Comparison of ENCODE assay signal across 27 cellular contexts in the genomic region with DNA sequence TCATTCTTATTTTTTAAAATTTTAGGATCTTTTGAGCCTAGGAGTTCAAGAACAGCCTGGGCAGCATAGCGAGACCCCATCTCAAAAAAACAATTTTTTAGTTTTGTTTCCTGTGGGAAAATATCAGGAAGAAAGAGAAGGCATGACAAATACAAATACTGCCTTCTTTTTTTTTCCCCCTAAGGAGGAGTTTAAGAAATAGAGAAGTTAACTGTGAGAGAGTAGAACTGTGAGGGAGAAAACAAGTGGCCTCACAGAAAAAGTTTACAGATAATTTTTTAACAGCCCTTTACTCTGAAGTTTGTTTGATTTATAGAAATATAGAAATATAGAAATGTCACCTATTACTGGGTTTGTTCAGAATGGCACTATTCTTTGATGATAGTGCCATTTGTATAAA. TPM values are rescaled to one million over a fixed set of nuclear protein-coding genes. Genes with fewer than 3 reads are reported as not detected.
DNase-seq lines count a peak whose midpoint lies in the region; ATAC-seq and TF ChIP-seq lines count a peak whose summit lies in the region.
"Had no signal": no experiment of that assay in that cellular context is flagged by ENCODE, and none has a peak within 500 bp of the region (broad histone marks: within the 10 kb centered on the region; RNA-seq: fewer than 3 reads in every experiment).

No MANE protein-coding gene starts in this region.

- H3K27ac ChIP-seq in heart right ventricle (peak overlapping the region in 8 of 10 donors; percentile 2 to 88 (median 62)), mucosa of rectum (ENCODE audit: low read depth in 2 of 2, low read length in 2 of 2) (peak overlapping the region; percentile 47 to 58), tibial nerve (peak overlapping the region; percentile 61 to 95 (median 82))
- H3K27ac ChIP-seq: C4-2B had no signal

- H3K4me3 ChIP-seq in heart right ventricle = no peak overlapping the region
- no peak overlapping the region for H3K4me3 ChIP-seq in mucosa of rectum (ENCODE audit: low read length in 2 of 2)
- H3K4me3 ChIP-seq in tibial nerve = no peak overlapping the region
- H3K4me3 ChIP-seq: adrenal gland, mucosa of descending colon, uterus had no signal

- no peak for TF ChIP-seq CTCF in heart right ventricle (IDR thresholded peaks at IDR 0.05)
- TF ChIP-seq CTCF in activated B cell treated with CpG ODN at 0.5 μM for 24 hours (IDR thresholded peaks at IDR 0.05) = no peak
- no peak for TF ChIP-seq CTCF in tibial nerve (IDR thresholded peaks at IDR 0.05)

- peaks cover 0 to 55% (median 4%) of the 10 kb centered on the region in 9 donors for H3K36me3 ChIP-seq in heart right ventricle
- H3K36me3 ChIP-seq in mucosa of rectum (ENCODE audit: control insufficient read depth in 2 of 2, insufficient read depth in 2 of 2, low read length in 2 of 2) = no peaks in the 10 kb centered on the region
- peaks cover 0 to 40% (median 0%) of the 10 kb centered on the region in 3 donors for H3K36me3 ChIP-seq in tibial nerve
- H3K36me3 ChIP-seq: adrenal gland, uterus had no signal

- ATAC-seq in heart right ventricle = no peak
- no peak for ATAC-seq in left cardiac atrium
- ATAC-seq in activated B cell treated with CpG ODN at 0.5 μM for 24 hours (ENCODE audit: low read depth) = no peak
- ATAC-seq in GM21423 (IDR thresholded peaks at IDR 0.05; ENCODE audit: unreplicated experiment) = no peak
- ATAC-seq: left colon; mucosa of descending colon; PC-3; stimulated activated naive CD8-positive, alpha-beta T cell treated with anti-CD3 and anti-CD28 coated beads, Interleukin-15, Interleukin-2, amounts not matched to agents 100 U/mL and 50 U/mL, for 24 hours had no signal

- H3K4me1 Mint-ChIP-seq in activated B cell treated with CpG ODN at 0.5 μM for 24 hours = peaks cover 12% of the 10 kb centered on the region

- POLR2A ChIA-PET in activated B cell treated with CpG ODN at 0.5 μM for 24 hours (lab: Charles Lee) = no interaction called here

- H3K9me3 Mint-ChIP-seq in activated B cell treated with CpG ODN at 0.5 μM for 24 hours = no peaks in the 10 kb centered on the region
- H3K9me3 Mint-ChIP-seq: H9 had no signal

- H3K4me1 ChIP-seq in heart right ventricle (peaks cover 0 to 54% (median 32%) of the 10 kb centered on the region in 9 donors), mucosa of rectum (ENCODE audit: control insufficient read depth in 2 of 2, insufficient read depth in 2 of 2, low read length in 2 of 2) (no peaks in the 10 kb centered on the region), tibial nerve (peaks cover 0 to 47% (median 24%) of the 10 kb centered on the region in 4 donors)
- H3K4me1 ChIP-seq: uterus had no signal

- TF ChIP-seq EP300 in tibial nerve (IDR thresholded peaks at IDR 0.05) = no peak

- H3K9me3 ChIP-seq in heart right ventricle (no peaks in the 10 kb centered on the region), mucosa of rectum (ENCODE audit: control insufficient read depth in 2 of 2, low read length in 2 of 2) (no peaks in the 10 kb centered on the region), tibial nerve (no peaks in the 10 kb centered on the region)
- H3K9me3 ChIP-seq: adrenal gland, mucosa of descending colon, uterus had no signal

- peak overlapping the region; percentile 59 for H3K4me3 Mint-ChIP-seq in activated B cell treated with CpG ODN at 0.5 μM for 24 hours

- WGBS in heart right ventricle, 2 donors = 75 to 93% methylated on average over 1 of the region's 1 CpG
- WGBS in tibial nerve, 2 donors = 51 to 64% methylated on average over 1 of the region's 1 CpG

- no peak overlapping the region for H3K27ac Mint-ChIP-seq in activated B cell treated with CpG ODN at 0.5 μM for 24 hours
- H3K27ac Mint-ChIP-seq: H9 had no signal

- H3K9ac ChIP-seq in mucosa of rectum (ENCODE audit: low read depth in 1 of 2, low read length in 2 of 2) = no peak overlapping the region

- DNase-seq in heart right ventricle (no peak), left cardiac atrium (no peak), activated B cell treated with CpG ODN at 0.5 μM for 24 hours (no peak), tibial nerve (ENCODE audit: low spot score in 2 of 2) (no peak), Ammon's horn (ENCODE audit: low spot score) (no peak), DMS153 (lab: John Stamatoyannopoulos, UW) (no peak)
- DNase-seq: activated CD4-positive, alpha-beta T cell treated with anti-CD3 and anti-CD28 coated beads for 48 hours; activated gamma-delta T cell; adrenal gland; DMS53; H9; left colon; mucosa of descending colon; NCI-H1417 treated with DMSO at 0.1 percent for 48 hours; NCI-H2171; NCI-H526; PC-3; stimulated activated CD4-positive, alpha-beta T cell treated with anti-CD3 and anti-CD28 coated beads, Interleukin-1b, Interleukin-23, amount 100 ng/mL, for 48 hours; stimulated activated naive CD8-positive, alpha-beta T cell treated with anti-CD3 and anti-CD28 coated beads, Interleukin-15, Interleukin-2, amounts not matched to agents 100 U/mL and 50 U/mL, for 24 hours; uterus had no signal

- no peaks in the 10 kb centered on the region for H3K36me3 Mint-ChIP-seq in activated B cell treated with CpG ODN at 0.5 μM for 24 hours (ENCODE audit: low read depth)

- TF ChIP-seq POLR2A in tibial nerve (IDR thresholded peaks at IDR 0.05) = no peak

- intact Hi-C loops in heart right ventricle (cut with DNase I) = loop anchor here in 2 of 10 donors (2.0 kb wide), 1 partner anchor 20 kb away; no protein-coding TSS in a partner anchor
- intact Hi-C loops in left cardiac atrium (cut with DNase I) = no loop called here
- intact Hi-C loops in activated B cell treated with CpG ODN at 0.5 μM for 24 hours (cut with micrococcal nuclease) = no loop called here

- no peaks in the 10 kb centered on the region for H3K27me3 Mint-ChIP-seq in activated B cell treated with CpG ODN at 0.5 μM for 24 hours

- CTCF ChIA-PET in activated B cell treated with CpG ODN at 0.5 μM for 24 hours (lab: Charles Lee) = no interaction called here

- H3K27me3 ChIP-seq in heart right ventricle (no peaks in the 10 kb centered on the region), mucosa of rectum (ENCODE audit: control insufficient read depth in 2 of 2, insufficient read depth in 2 of 2, low read length in 2 of 2) (no peaks in the 10 kb centered on the region), tibial nerve (no peaks in the 10 kb centered on the region)
- H3K27me3 ChIP-seq: adrenal gland, uterus had no signal

RNA-seq across cellular contexts. Expression of gene TTYH2, which starts 21.1 kb away (rescaled TPM):
- total RNA-seq in heart right ventricle (10 to 100 TPM; 20.9 to 36.3 (median 26.1) TPM), left cardiac atrium (10 to 100 TPM; 15.6 to 23.3 TPM), activated B cell treated with CpG ODN at 0.5 μM for 24 hours (2.9 and 3.8 TPM in 2 replicates), tibial nerve (10 to 100 TPM; 22.6 to 37.2 (median 26.4) TPM)
- 10 to 100 TPM in 1 of 2 donors, 1 to 10 TPM in 1; 8.6 to 20.6 TPM for polyA plus RNA-seq in heart right ventricle

RNA-seq across cellular contexts. Expression of gene RPL38, which starts 31.0 kb away (rescaled TPM):
- 100 to 1,000 TPM; 661 to 847 (median 735) TPM for total RNA-seq in heart right ventricle
- polyA plus RNA-seq in heart right ventricle = 1,000 to 10,000 TPM; 1,527 to 2,186 TPM
- total RNA-seq in left cardiac atrium = 100 to 1,000 TPM; 657 to 709 TPM
- 1,330 and 1,676 TPM in 2 replicates for total RNA-seq in activated B cell treated with CpG ODN at 0.5 μM for 24 hours
- 100 to 1,000 TPM; 284 to 366 (median 363) TPM for total RNA-seq in tibial nerve

RNA-seq across cellular contexts. Expression of gene DNAI2, which starts 39.6 kb away (rescaled TPM):
- total RNA-seq in heart right ventricle = under 1 TPM in 1 of 10 donors, not detected in 9; 0.16 TPM
- not detected for polyA plus RNA-seq in heart right ventricle
- total RNA-seq in left cardiac atrium = not detected
- total RNA-seq in activated B cell treated with CpG ODN at 0.5 μM for 24 hours = not detected in 2 replicates
- total RNA-seq in tibial nerve = under 1 TPM in 1 of 4 donors, not detected in 3; 0.60 TPM
- total RNA-seq: bronchial epithelial cell, H9, left colon, LHCN-M2, mucosa of descending colon, PC-3, sciatic nerve, SK-MEL-5 had no signal
